ENCODE assay signal across 24 cellular contexts in genomic region chr4:24984602-24985532, GRCh38. TPM values are rescaled to one million over a fixed set of nuclear protein-coding genes. Genes with fewer than 3 reads are reported as not detected.
DNase-seq lines count a peak whose midpoint lies in the region; ATAC-seq, FAIRE-seq and TF ChIP-seq lines count a peak whose summit lies in the region.
"Had no signal": no experiment of that assay in that cellular context is flagged by ENCODE, and none has a peak within 500 bp of the region (broad histone marks: within the 10 kb centered on the region; RNA-seq: fewer than 3 reads in every experiment).

No MANE protein-coding gene starts in this region.

- intact Hi-C loops in K562 (cut with micrococcal nuclease) = loop anchor here (5.0 to 10.0 kb wide), 2 partner anchors 160 to 382 kb away; no protein-coding TSS in a partner anchor

- TF ChIP-seq POLR2A in K562 (conservative IDR thresholded peaks at IDR 0.05) = no peak

- H3K9ac ChIP-seq in BLaER1 = no peak overlapping the region
- no peak overlapping the region for H3K9ac ChIP-seq in K562 (ENCODE audit: insufficient read depth in 1 of 2, low read depth in 2 of 2, low read length in 2 of 2)

- H3K4me1 ChIP-seq in BLaER1 (peaks cover 32% of the 10 kb centered on the region), K562 (replicated peaks in 1 of 2; ENCODE audit: control insufficient read depth in 2 of 2, insufficient read depth in 2 of 2, low read length in 2 of 2) (no peaks in the 10 kb centered on the region)

- no peak overlapping the region for H2AFZ ChIP-seq in K562 (ENCODE audit: low read depth, low read length)

- H3K9me3 ChIP-seq in BLaER1 (peaks cover 47% of the 10 kb centered on the region), K562 (replicated peaks; ENCODE audit: control insufficient read depth, insufficient read depth, low read depth, low read length) (no peaks in the 10 kb centered on the region), MG63 (no peaks in the 10 kb centered on the region)
- H3K9me3 ChIP-seq: transverse colon had no signal

- H3K36me3 ChIP-seq in BLaER1 (peaks cover 59% of the 10 kb centered on the region), H7 (replicated peaks; ENCODE audit: control insufficient read depth, insufficient read depth, low read length) (no peaks in the 10 kb centered on the region), K562 (ENCODE audit: control insufficient read depth, insufficient read depth, low read length) (no peaks in the 10 kb centered on the region), kidney epithelial cell (ENCODE audit: control insufficient read depth, insufficient read depth, low read length) (no peaks in the 10 kb centered on the region), MG63 (no peaks in the 10 kb centered on the region)
- H3K36me3 ChIP-seq: transverse colon had no signal

- no peak for TF ChIP-seq RAD21 in K562 (CRISPR knock-in tag; conservative IDR thresholded peaks at IDR 0.05 in 1 of 2, IDR thresholded peaks at IDR 0.05 in 1 of 2)

- BruUV-seq in K562 (replicated peaks; lab: Mats Ljungman, UMichigan) = no TSS peak

- 0 out of 2 replicates have a peak overlapping the region, but pooled peaks have one; percentile 19 for H3K27ac ChIP-seq in BLaER1
- no peak overlapping the region for H3K27ac ChIP-seq in K562 (ENCODE audit: extremely low read depth, low read depth, low read length)
- H3K27ac ChIP-seq: skin epidermis, transverse colon had no signal

- H3K27me3 ChIP-seq in BLaER1 = no peaks in the 10 kb centered on the region
- no peaks in the 10 kb centered on the region for H3K27me3 ChIP-seq in H7 (ENCODE audit: control insufficient read depth, insufficient read depth, low read length)
- H3K27me3 ChIP-seq in K562 (ENCODE audit: control insufficient read depth in 2 of 2, insufficient read depth in 2 of 2, low read length in 2 of 2) = peaks cover 0 to 7% of the 10 kb centered on the region in 2 experiments; a peak in 1 of 5 replicates
- no peaks in the 10 kb centered on the region for H3K27me3 ChIP-seq in kidney epithelial cell (ENCODE audit: control insufficient read depth, insufficient read depth, low read length)
- H3K27me3 ChIP-seq in MG63 = no peaks in the 10 kb centered on the region
- H3K27me3 ChIP-seq: transverse colon had no signal

- in situ Hi-C loops in K562 (cut with MboI) = loop anchor here (10.0 kb wide), 1 partner anchor 390 kb away; the partner anchor contains the start of gene ANAPC4

- CTCF ChIA-PET in K562 (lab: Yijun Ruan, JAX; ENCODE audit: low intra/inter-chr PET ratio) = no interaction called here

- no peak overlapping the region for H3K4me3 ChIP-seq in BLaER1
- no peak overlapping the region for H3K4me3 ChIP-seq in H7 (ENCODE audit: insufficient read depth, low read depth, low read length)
- no peak overlapping the region for H3K4me3 ChIP-seq in K562
- H3K4me3 ChIP-seq in kidney epithelial cell (ENCODE audit: low read depth, low read length) = no peak overlapping the region
- no peak overlapping the region for H3K4me3 ChIP-seq in MG63
- H3K4me3 ChIP-seq: skin epidermis, transverse colon had no signal

- peak; percentile 54; the same call in 2 of the 3 replicates for ATAC-seq in K562
- ATAC-seq: activated T-helper 17 cell treated with anti-CD3 and anti-CD28 coated beads, Interleukin-2, amount 50 U/mL, for 72 hours; left cardiac atrium; natural killer cell had no signal

- no peak overlapping the region for H3K4me2 ChIP-seq in BLaER1
- H3K4me2 ChIP-seq in K562 (ENCODE audit: insufficient read depth, low read length) = no peak overlapping the region

- DNase-seq in H7 = peak; percentile 50
- no peak for DNase-seq in K562 (ENCODE audit: extremely low read depth in 1 of 4, low spot score in 3 of 4)
- no peak for DNase-seq in kidney epithelial cell (ENCODE audit: low read depth)
- DNase-seq in HK-2 (ENCODE audit: unreplicated experiment) = no peak
- no peak for DNase-seq in MG63
- no peak for DNase-seq in HCEC 1CT
- no peak for DNase-seq in NCI-H748 treated with DMSO at 0.1 percent for 48 hours (lab: John Stamatoyannopoulos, UW)
- DNase-seq: activated CD4-positive, alpha-beta T cell treated with anti-CD3 and anti-CD28 coated beads, Interleukin-2, amount 10 ng/mL, durations not matched to agents 24 days and 14 days; activated naive CD8-positive, alpha-beta T cell treated with anti-CD3 and anti-CD28 coated beads, Interleukin-2, amount 10 ng/mL, durations not matched to agents 7 days and 5 days; CD8-positive, alpha-beta memory T cell; Karpas-422; left cardiac atrium; natural killer cell; NCI-H1048; NCI-H187 treated with DMSO at 0.1 percent for 48 hours; NCI-H446; posterior cingulate gyrus; transverse colon had no signal

- no peaks in the 10 kb centered on the region for H4K20me1 ChIP-seq in BLaER1
- H4K20me1 ChIP-seq in K562 (replicated peaks; ENCODE audit: control insufficient read depth, insufficient read depth, low read length) = no peaks in the 10 kb centered on the region

- POLR2A ChIA-PET in K562 (lab: Yijun Ruan, JAX) = no interaction called here

- no peaks in the 10 kb centered on the region for H3K9me1 ChIP-seq in K562 (ENCODE audit: control insufficient read depth, insufficient read depth, low read length)

- WGBS in K562 (ENCODE audit: insufficient coverage, low coverage, missing lambda C conversion rate) = 0% methylated on average over 6 of the region's 6 CpGs

- FAIRE-seq in K562 (lab: Jason Lieb, UNC) = no peak
- FAIRE-seq: frontal cortex, TTC549 had no signal

- H3K79me2 ChIP-seq in K562 (ENCODE audit: control insufficient read depth, insufficient read depth, low read length) = no peaks in the 10 kb centered on the region

- TF ChIP-seq CTCF in K562 (IDR thresholded peaks at IDR 0.05 in 2 of 3, conservative IDR thresholded peaks at IDR 0.05 in 1 of 3; ENCODE audit: insufficient read depth in 2 of 3, low read depth in 1 of 3, low read length in 3 of 3) (no peak), kidney epithelial cell (IDR thresholded peaks at IDR 0.05; ENCODE audit: insufficient read depth, low read length, poor library complexity, severe bottlenecking) (peak; percentile 3)

- TF ChIP-seq EP300 in K562 (IDR thresholded peaks at IDR 0.05; ENCODE audit: low read length) = no peak

TF ChIP-seq in K562, 482 proteins besides CTCF, POLR2A, EP300 and RAD21:
- peak; percentile 3; the same call in 1 of the 2 replicates for TF ChIP-seq TFE3 (CRISPR knock-in tag; IDR thresholded peaks at IDR 0.05)
- no peak for TF ChIP-seq TCF15 (CRISPR knock-in tag; IDR thresholded peaks at IDR 0.05)

RNA-seq across cellular contexts. Expression of gene LGI2, which starts 45.9 kb away (rescaled TPM):
- 0.94 and 3.1 TPM in 2 replicates for total RNA-seq in H7 (2014; rRNA removed; shearing (Covaris generic))
- total RNA-seq in K562 (2011; cell fraction: chromatin; rRNA removed; ENCODE audit: low replicate concordance) = not detected in 2 replicates
- total RNA-seq in K562 (2011; cell fraction: nucleolus; rRNA removed) = not detected in 2 replicates
- total RNA-seq in K562 (2011; cell fraction: nucleoplasm; rRNA removed) = not detected in 2 replicates
- not detected in 2 replicates for total RNA-seq in K562 (2014; rRNA removed)
- total RNA-seq in K562 (2014; rRNA removed; fragmentation: Illumina TruSeq; extraction: Trizol) = not detected in 2 replicates
- not detected in 2 replicates for total RNA-seq in K562 (2015; rRNA removed; fragmentation: Illumina TruSeq; extraction: Trizol)
- 0.04 and 0.07 TPM in 2 replicates for total RNA-seq in K562 (2021)
- polyA plus RNA-seq in K562 (2011; rRNA removed) = 0.03 TPM in 1 of 2 replicates, not detected in the other
- polyA plus RNA-seq in K562 (2011; cell fraction: cytosol; rRNA removed) = 0.01 TPM in 1 of 2 replicates, not detected in the other
- not detected in 2 replicates for polyA plus RNA-seq in K562 (2011; cell fraction: nucleus; rRNA removed)
- polyA plus RNA-seq in K562 (2012) = 0.01 TPM in 1 of 2 replicates, not detected in the other
- polyA plus RNA-seq in K562 (2014; fragmentation: Illumina TruSeq; extraction: Trizol) = not detected in 2 replicates
- not detected for polyA plus RNA-seq in K562 (2014; fragmentation: Nextera tagmentation; extraction: Ambion mirVana)
- polyA plus RNA-seq in K562 (2014; rRNA removed) = not detected in 2 replicates
- 0.18 TPM in 1 of 2 replicates, not detected in the other for polyA minus RNA-seq in K562 (2011; rRNA and poly(A)+ RNA removed)
- polyA minus RNA-seq in K562 (2011; cell fraction: cytosol; rRNA and poly(A)+ RNA removed) = not detected in 2 replicates
- polyA minus RNA-seq in K562 (2011; cell fraction: nucleus; rRNA and poly(A)+ RNA removed) = not detected in 2 replicates
- total RNA-seq in kidney epithelial cell = 0.25 and 0.75 TPM in 2 replicates
- 0.10 and 0.30 TPM in 2 replicates for total RNA-seq in MG63 (2014; rRNA removed; shearing (Covaris generic); ENCODE audit: low replicate concordance)
- total RNA-seq: activated CD4-positive, alpha-beta T cell treated with anti-CD3 and anti-CD28 coated beads, Interleukin-2, amount 10 ng/mL, durations not matched to agents 24 days and 14 days; activated naive CD8-positive, alpha-beta T cell treated with anti-CD3 and anti-CD28 coated beads, Interleukin-2, amount 10 ng/mL, durations not matched to agents 7 days and 5 days; activated T-helper 17 cell treated with anti-CD3 and anti-CD28 coated beads, Interleukin-2, amount 50 U/mL, for 72 hours; CD8-positive, alpha-beta memory T cell; HT-29; natural killer cell had no signal
- polyA plus RNA-seq: CD8-positive, alpha-beta memory T cell had no signal
